In genomic region chr14:24071144-24071697, GRCh38 we compare ENCODE assay signal across 16 cellular contexts. TPM values are rescaled to one million over a fixed set of nuclear protein-coding genes. Genes with fewer than 3 reads are reported as not detected.
A peak's percentile ranks its signal among the peaks of the same experiment; 100 is the strongest.
DNase-seq lines count a peak whose midpoint lies in the region; ATAC-seq and TF ChIP-seq lines count a peak whose summit lies in the region.
"Had no signal": no experiment of that assay in that cellular context is flagged by ENCODE, and none has a peak within 500 bp of the region (broad histone marks: within the 10 kb centered on the region; RNA-seq: fewer than 3 reads in every experiment).

Gene CPNE6 (plus strand): TSS chr14:24071562. CDS start chr14:24072937, 1,375 bp downstream.

- H3K9me3 Mint-ChIP-seq in activated CD4-positive, alpha-beta T cell treated with anti-CD3 and anti-CD28 coated beads, Interleukin-2, amount 10 ng/mL, durations not matched to agents 24 days and 14 days: no peaks in the 10 kb centered on the region
- H3K9me3 Mint-ChIP-seq in activated T-helper 1 cell treated with anti-CD3 and anti-CD28 coated beads, Interleukin-12 subunit alpha, Interleukin-12 subunit beta, Interleukin-2, Interleukin-4 antibody, amounts not matched to agents 30 ng/mL and 10 ng/mL and 1 ng/mL, durations not matched to agents 14 hours and 24 hours and 36 hours: no peaks in the 10 kb centered on the region
- H3K9me3 Mint-ChIP-seq: H9 had no signal

- no peak for TF ChIP-seq POLR2A in erythroblast (IDR thresholded peaks at IDR 0.05; ENCODE audit: low read length)

- H3K4me1 Mint-ChIP-seq in activated CD4-positive, alpha-beta T cell treated with anti-CD3 and anti-CD28 coated beads, Interleukin-2, amount 10 ng/mL, durations not matched to agents 24 days and 14 days: peaks cover 20% of the 10 kb centered on the region
- H3K4me1 Mint-ChIP-seq in activated T-helper 1 cell treated with anti-CD3 and anti-CD28 coated beads, Interleukin-12 subunit alpha, Interleukin-12 subunit beta, Interleukin-2, Interleukin-4 antibody, amounts not matched to agents 30 ng/mL and 10 ng/mL and 1 ng/mL, durations not matched to agents 14 hours and 24 hours and 36 hours (ENCODE audit: low read depth): peaks cover 21% of the 10 kb centered on the region

- intact Hi-C loops in activated CD4-positive, alpha-beta T cell treated with anti-CD3 and anti-CD28 coated beads, Interleukin-2, amount 10 ng/mL, durations not matched to agents 24 days and 14 days (cut with micrococcal nuclease): loop anchor here (1.0 kb wide), 1 partner anchor 18 kb away; no protein-coding TSS in a partner anchor
- intact Hi-C loops in activated T-helper 1 cell treated with anti-CD3 and anti-CD28 coated beads, Interleukin-12 subunit alpha, Interleukin-12 subunit beta, Interleukin-2, Interleukin-4 antibody, amounts not matched to agents 30 ng/mL and 10 ng/mL and 1 ng/mL, durations not matched to agents 14 hours and 24 hours and 36 hours (cut with micrococcal nuclease): loop anchor here (1.0 kb wide), 1 partner anchor 18 kb away; no protein-coding TSS in a partner anchor
- intact Hi-C loops in head of caudate nucleus (cut with DNase I) (no loop called here), cardiac septum (cut with DNase I) (no loop called here)

- H3K36me3 Mint-ChIP-seq in activated CD4-positive, alpha-beta T cell treated with anti-CD3 and anti-CD28 coated beads, Interleukin-2, amount 10 ng/mL, durations not matched to agents 24 days and 14 days (ENCODE audit: low read depth): no peaks in the 10 kb centered on the region
- H3K36me3 Mint-ChIP-seq in activated T-helper 1 cell treated with anti-CD3 and anti-CD28 coated beads, Interleukin-12 subunit alpha, Interleukin-12 subunit beta, Interleukin-2, Interleukin-4 antibody, amounts not matched to agents 30 ng/mL and 10 ng/mL and 1 ng/mL, durations not matched to agents 14 hours and 24 hours and 36 hours (ENCODE audit: low read depth): no peaks in the 10 kb centered on the region

- ATAC-seq in GM18867 (IDR thresholded peaks at IDR 0.05; ENCODE audit: unreplicated experiment): no peak

- peaks cover 8% of the 10 kb centered on the region for H3K27me3 Mint-ChIP-seq in activated CD4-positive, alpha-beta T cell treated with anti-CD3 and anti-CD28 coated beads, Interleukin-2, amount 10 ng/mL, durations not matched to agents 24 days and 14 days
- H3K27me3 Mint-ChIP-seq in activated T-helper 1 cell treated with anti-CD3 and anti-CD28 coated beads, Interleukin-12 subunit alpha, Interleukin-12 subunit beta, Interleukin-2, Interleukin-4 antibody, amounts not matched to agents 30 ng/mL and 10 ng/mL and 1 ng/mL, durations not matched to agents 14 hours and 24 hours and 36 hours (ENCODE audit: insufficient read depth): peaks cover 8% of the 10 kb centered on the region

- DNase-seq in activated CD4-positive, alpha-beta T cell treated with anti-CD3 and anti-CD28 coated beads, Interleukin-2, amount 10 ng/mL, durations not matched to agents 24 days and 14 days: no peak
- no peak for DNase-seq in activated CD4-positive, alpha-beta T cell treated with anti-CD3 and anti-CD28 coated beads, Interleukin-2, amount 50 U/mL, for 4 hours
- no peak for DNase-seq in activated T-helper 1 cell treated with anti-CD3 and anti-CD28 coated beads, Interleukin-12 subunit alpha, Interleukin-12 subunit beta, Interleukin-2, Interleukin-4 antibody, amounts not matched to agents 30 ng/mL and 10 ng/mL and 1 ng/mL, durations not matched to agents 14 hours and 24 hours and 36 hours (ENCODE audit: low spot score)
- peak in 37 of 42 donors; percentile 26 to 85 (median 62) for DNase-seq in head of caudate nucleus
- DNase-seq in stimulated activated CD4-positive, alpha-beta T cell treated with anti-CD3 and anti-CD28 coated beads, Interleukin-4, amount 100 ng/mL, for 4 hours: peak; percentile 16 to 30
- no peak for DNase-seq in erythroblast (lab: John Stamatoyannopoulos, UW)
- DNase-seq in cardiac septum (ENCODE audit: low spot score): no peak
- DNase-seq: ACHN, H9, heart right ventricle, NCI-H2029, Right ventricle myocardium superior, sigmoid colon, trophoblast cell had no signal

- peak within 1 kb of the TSS; percentile 34 for H3K27ac Mint-ChIP-seq in activated CD4-positive, alpha-beta T cell treated with anti-CD3 and anti-CD28 coated beads, Interleukin-2, amount 10 ng/mL, durations not matched to agents 24 days and 14 days
- peak within 1 kb of the TSS; percentile 62 for H3K27ac Mint-ChIP-seq in activated T-helper 1 cell treated with anti-CD3 and anti-CD28 coated beads, Interleukin-12 subunit alpha, Interleukin-12 subunit beta, Interleukin-2, Interleukin-4 antibody, amounts not matched to agents 30 ng/mL and 10 ng/mL and 1 ng/mL, durations not matched to agents 14 hours and 24 hours and 36 hours

- H3K4me3 Mint-ChIP-seq in activated CD4-positive, alpha-beta T cell treated with anti-CD3 and anti-CD28 coated beads, Interleukin-2, amount 10 ng/mL, durations not matched to agents 24 days and 14 days: no peak within 1 kb of the TSS
- H3K4me3 Mint-ChIP-seq in activated T-helper 1 cell treated with anti-CD3 and anti-CD28 coated beads, Interleukin-12 subunit alpha, Interleukin-12 subunit beta, Interleukin-2, Interleukin-4 antibody, amounts not matched to agents 30 ng/mL and 10 ng/mL and 1 ng/mL, durations not matched to agents 14 hours and 24 hours and 36 hours: no peak within 1 kb of the TSS

RNA-seq across cellular contexts. Expression of gene CPNE6, which starts in this region (rescaled TPM):
- total RNA-seq in activated CD4-positive, alpha-beta T cell treated with anti-CD3 and anti-CD28 coated beads, Interleukin-2, amount 10 ng/mL, durations not matched to agents 24 days and 14 days: not detected in 2 replicates
- not detected in 2 replicates for total RNA-seq in activated T-helper 1 cell treated with anti-CD3 and anti-CD28 coated beads, Interleukin-12 subunit alpha, Interleukin-12 subunit beta, Interleukin-2, Interleukin-4 antibody, amounts not matched to agents 30 ng/mL and 10 ng/mL and 1 ng/mL, durations not matched to agents 14 hours and 24 hours and 36 hours
- total RNA-seq in cardiac septum: 1.4 TPM
- total RNA-seq: bronchial epithelial cell, H9, Right ventricle myocardium superior had no signal

Comparison
In these comparisons a context has a peak if more than half of its experiments do, and no peak if none do; other contexts are left out.
1. DNase-seq: peak in head of caudate nucleus (37 of 42) and stimulated activated CD4-positive, alpha-beta T cell treated with anti-CD3 and anti-CD28 coated beads, Interleukin-4, amount 100 ng/mL, for 4 hours (2 of 2); none in activated CD4-positive, alpha-beta T cell treated with anti-CD3 and anti-CD28 coated beads, Interleukin-2, amount 10 ng/mL, durations not matched to agents 24 days and 14 days (single experiment), activated CD4-positive, alpha-beta T cell treated with anti-CD3 and anti-CD28 coated beads, Interleukin-2, amount 50 U/mL, for 4 hours (0 of 2), activated T-helper 1 cell treated with anti-CD3 and anti-CD28 coated beads, Interleukin-12 subunit alpha, Interleukin-12 subunit beta, Interleukin-2, Interleukin-4 antibody, amounts not matched to agents 30 ng/mL and 10 ng/mL and 1 ng/mL, durations not matched to agents 14 hours and 24 hours and 36 hours (single experiment), erythroblast (0 of 2) and cardiac septum (single experiment).
2. intact Hi-C loops: an anchor here in activated CD4-positive, alpha-beta T cell treated with anti-CD3 and anti-CD28 coated beads, Interleukin-2, amount 10 ng/mL, durations not matched to agents 24 days and 14 days (1.0 kb wide) and activated T-helper 1 cell treated with anti-CD3 and anti-CD28 coated beads, Interleukin-12 subunit alpha, Interleukin-12 subunit beta, Interleukin-2, Interleukin-4 antibody, amounts not matched to agents 30 ng/mL and 10 ng/mL and 1 ng/mL, durations not matched to agents 14 hours and 24 hours and 36 hours (1.0 kb wide); none called in head of caudate nucleus and cardiac septum.